Comparison of ENCODE assay signal across 2 cellular contexts in genomic region chr9:120403543-120403856, GRCh38.
TF ChIP-seq lines count a peak whose summit lies in the region.

No MANE protein-coding gene starts in this region.

TF ChIP-seq in HEK293, 187 proteins besides CTCF, POLR2A, EP300 and RAD21 (continued from another document):
- TF ChIP-seq REST (tag by site-specific recombination; IDR thresholded peaks at IDR 0.05) (peak; percentile 66; the same call in 1 of the 2 replicates), GLIS2 (tag by site-specific recombination; IDR thresholded peaks at IDR 0.05) (no peak), ATF2 (tag by site-specific recombination; IDR thresholded peaks at IDR 0.05; ENCODE audit: low read depth) (no peak), ZNF776 (tag by site-specific recombination; IDR thresholded peaks at IDR 0.05; ENCODE audit: borderline replicate concordance) (no peak), ZNF580 (tag by site-specific recombination; IDR thresholded peaks at IDR 0.05) (no peak)
TF ChIP-seq in HEK293: peak in this region for 1.

TF ChIP-seq in K562, 482 proteins besides CTCF, POLR2A, EP300 and RAD21 (continued from another document and continues in another):
- TF ChIP-seq PKNOX1 (IDR thresholded peaks at IDR 0.05): peak; percentile 69
- TF ChIP-seq DPF2 (IDR thresholded peaks at IDR 0.05): peak; percentile 76; the same call in 1 of the 2 replicates
- TF ChIP-seq NR2C2 (CRISPR knock-in tag; IDR thresholded peaks at IDR 0.05): no peak
- TF ChIP-seq NR2C2 (tag; IDR thresholded peaks at IDR 0.05): peak; percentile 21; the same call in 1 of the 2 replicates
- TF ChIP-seq HDAC1 (IDR thresholded peaks at IDR 0.05): 0 out of 4 replicates have a peak, but pooled peaks of 1 of the 2 experiments have one; percentile 16
- no peak for TF ChIP-seq MXD1 (CRISPR knock-in tag; IDR thresholded peaks at IDR 0.05; ENCODE audit: borderline replicate concordance, poor library complexity, severe bottlenecking)
- TF ChIP-seq MIER1 (IDR thresholded peaks at IDR 0.05; ENCODE audit: low read depth): 0 out of 2 replicates have a peak, but pooled peaks have one; percentile 2
- TF ChIP-seq FOXA3 (CRISPR knock-in tag; conservative IDR thresholded peaks at IDR 0.05 in 1 of 2, IDR thresholded peaks at IDR 0.05 in 1 of 2): no peak
- TF ChIP-seq ESRRA (IDR thresholded peaks at IDR 0.05; ENCODE audit: borderline replicate concordance, low read depth): peak; percentile 62; the same call in 1 of the 2 replicates
- TF ChIP-seq ZNF639 (CRISPR knock-in tag; conservative IDR thresholded peaks at IDR 0.05 in 1 of 2, IDR thresholded peaks at IDR 0.05 in 1 of 2): peak in 1 of 2 experiments; percentile 50; a peak in 1 of 4 replicates
- TF ChIP-seq TEAD1 (CRISPR knock-in tag; IDR thresholded peaks at IDR 0.05): 0 out of 4 replicates have a peak, but pooled peaks of 1 of the 2 experiments have one; percentile 12
- TF ChIP-seq EHMT2 (IDR thresholded peaks at IDR 0.05): peak; percentile 12; the same call in 1 of the 2 replicates
- no peak for TF ChIP-seq TSHZ1 (CRISPR knock-in tag; IDR thresholded peaks at IDR 0.05)
- TF ChIP-seq ZEB2 (IDR thresholded peaks at IDR 0.05): 0 out of 2 replicates have a peak, but pooled peaks have one; percentile 9
- TF ChIP-seq TEAD4 (IDR thresholded peaks at IDR 0.05; ENCODE audit: low read length): peak; percentile 2; the same call in 1 of the 2 replicates
- TF ChIP-seq TEAD4 (CRISPR knock-in tag; IDR thresholded peaks at IDR 0.05; ENCODE audit: borderline replicate concordance): no peak
- TF ChIP-seq PRDM10 (IDR thresholded peaks at IDR 0.05; ENCODE audit: partially characterized antibody): peak; percentile 9
- 0 out of 4 replicates have a peak, but pooled peaks of 1 of the 2 experiments have one; percentile 31 for TF ChIP-seq FOXK2 (conservative IDR thresholded peaks at IDR 0.05 in 1 of 2, IDR thresholded peaks at IDR 0.05 in 1 of 2; ENCODE audit: low read depth in 2 of 2)
- TF ChIP-seq KHSRP (IDR thresholded peaks at IDR 0.05): no peak
- peak; percentile 98 for TF ChIP-seq ZNF316 (IDR thresholded peaks at IDR 0.05)
- TF ChIP-seq BCLAF1 (IDR thresholded peaks at IDR 0.05; ENCODE audit: borderline replicate concordance in 1 of 2, control insufficient read depth in 1 of 2, low read depth in 2 of 2, low read length in 1 of 2): no peak
- peak; percentile 89 for TF ChIP-seq MAFK (IDR thresholded peaks at IDR 0.05; ENCODE audit: low read length)
- peak; percentile 91 for TF ChIP-seq NFE2 (IDR thresholded peaks at IDR 0.05; ENCODE audit: low read depth)
- no peak for TF ChIP-seq NCOA6 (IDR thresholded peaks at IDR 0.05)
- peak; percentile 58; the same call in 1 of the 2 replicates for TF ChIP-seq CREB3 (tag; conservative IDR thresholded peaks at IDR 0.05; ENCODE audit: low read depth)
- peak; percentile 9; the same call in 1 of the 2 replicates for TF ChIP-seq ZBTB7A (IDR thresholded peaks at IDR 0.05; ENCODE audit: borderline replicate concordance, control insufficient read depth, low read depth, low read length)
- no peak for TF ChIP-seq RCOR1 (IDR thresholded peaks at IDR 0.05; ENCODE audit: borderline replicate concordance in 1 of 2, low read depth in 2 of 2, low read length in 2 of 2)
- TF ChIP-seq ATF6 (CRISPR knock-in tag; IDR thresholded peaks at IDR 0.05): no peak
- TF ChIP-seq TRIM24 (IDR thresholded peaks at IDR 0.05): peak in 1 of 2 experiments; percentile 48; a peak in 1 of 4 replicates
- peak in 1 of 2 experiments; percentile 31; a peak in 1 of 4 replicates for TF ChIP-seq SIN3A (IDR thresholded peaks at IDR 0.05; ENCODE audit: borderline replicate concordance in 2 of 2, control insufficient read depth in 1 of 2, low read depth in 2 of 2, low read length in 2 of 2)
- no peak for TF ChIP-seq IFI16 (CRISPR knock-in tag; IDR thresholded peaks at IDR 0.05)
- TF ChIP-seq ZNF76 (CRISPR knock-in tag; IDR thresholded peaks at IDR 0.05; ENCODE audit: borderline replicate concordance): 0 out of 2 replicates have a peak, but pooled peaks have one; percentile 54
- no peak for TF ChIP-seq ZNF408 (CRISPR knock-in tag; IDR thresholded peaks at IDR 0.05; ENCODE audit: low read depth)
- TF ChIP-seq YBX1 (IDR thresholded peaks at IDR 0.05): no peak
- TF ChIP-seq RFX5 (IDR thresholded peaks at IDR 0.05; ENCODE audit: low read depth, low read length): no peak
- 0 out of 2 replicates have a peak, but pooled peaks have one; percentile 24 for TF ChIP-seq ETV1 (tag; conservative IDR thresholded peaks at IDR 0.05; ENCODE audit: low read depth)
- 0 out of 2 replicates have a peak, but pooled peaks have one; percentile 37 for TF ChIP-seq SMAD4 (CRISPR knock-in tag; conservative IDR thresholded peaks at IDR 0.05)
- TF ChIP-seq SREBF2 (CRISPR knock-in tag; IDR thresholded peaks at IDR 0.05): no peak
- no peak for TF ChIP-seq NR4A1 (CRISPR knock-in tag; IDR thresholded peaks at IDR 0.05)
- TF ChIP-seq NR4A1 (tag; IDR thresholded peaks at IDR 0.05): 0 out of 2 replicates have a peak, but pooled peaks have one; percentile 34
